Comparison of ENCODE assay signal across 18 cellular contexts in the genomic region with DNA sequence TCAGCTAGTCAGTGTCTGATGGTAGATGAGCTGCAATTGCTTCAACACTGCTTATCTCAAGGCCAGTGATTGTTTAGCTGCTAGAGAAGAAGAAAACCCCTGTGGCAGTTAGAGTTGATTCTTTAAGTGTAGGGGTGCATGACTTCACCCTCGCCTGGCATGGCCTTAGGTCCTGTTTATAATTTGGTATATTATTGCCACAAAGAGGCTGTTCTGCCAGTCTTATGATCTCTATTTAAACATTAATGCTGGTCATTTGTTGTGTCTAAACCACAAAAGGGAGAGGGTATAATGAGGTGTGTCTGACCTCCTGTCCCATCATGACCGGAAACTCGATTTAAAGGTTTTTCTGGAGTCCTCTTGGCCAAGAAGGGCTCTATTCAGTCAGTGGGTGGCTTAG. TPM values are rescaled to one million over a fixed set of nuclear protein-coding genes. Genes with fewer than 3 reads are reported as not detected.
DNase-seq lines count a peak whose midpoint lies in the region; ATAC-seq and TF ChIP-seq lines count a peak whose summit lies in the region.
"Had no signal": no experiment of that assay in that cellular context is flagged by ENCODE, and none has a peak within 500 bp of the region (broad histone marks: within the 10 kb centered on the region; RNA-seq: fewer than 3 reads in every experiment).

No MANE protein-coding gene starts in this region.

- no peak overlapping the region for H3K4me3 Mint-ChIP-seq in nephron progenitor cell
- no peak overlapping the region for H3K4me3 Mint-ChIP-seq in activated CD8-positive, alpha-beta T cell treated with anti-CD3 and anti-CD28 coated beads, Interleukin-2, amount 10 ng/mL, durations not matched to agents 7 days and 5 days
- H3K4me3 Mint-ChIP-seq: B cell; CD14-positive monocyte; CD4-positive, alpha-beta memory T cell; CD4-positive, CD25-positive, alpha-beta regulatory T cell; CD8-positive, alpha-beta memory T cell had no signal

- in situ Hi-C loops in SK-MEL-5 (cut with HindIII; ENCODE audit: low pct_unique_long_range_greater_than_20kb, low sequenced_read_pairs) = no loop called here

- H3K27me3 ChIP-seq in BLaER1 treated with 17β-estradiol and CSF1 and Interleukin-3, amounts not matched to agents 10 nM and 100 nM = no peaks in the 10 kb centered on the region

- no peaks in the 10 kb centered on the region for H3K9me3 ChIP-seq in BLaER1 treated with 17β-estradiol and CSF1 and Interleukin-3, amounts not matched to agents 10 nM and 100 nM (replicated peaks in 1 of 11)
- H3K9me3 ChIP-seq: A549, Caco-2 had no signal

- no peaks in the 10 kb centered on the region for H3K9me3 Mint-ChIP-seq in nephron progenitor cell
- no peaks in the 10 kb centered on the region for H3K9me3 Mint-ChIP-seq in activated CD8-positive, alpha-beta T cell treated with anti-CD3 and anti-CD28 coated beads, Interleukin-2, amount 10 ng/mL, durations not matched to agents 7 days and 5 days (ENCODE audit: insufficient read depth)
- H3K9me3 Mint-ChIP-seq: CD4-positive, CD25-positive, alpha-beta regulatory T cell; CD8-positive, alpha-beta memory T cell had no signal

- peaks cover 0 to 4% (median 0%) of the 10 kb centered on the region in 11 experiments; a peak in 1 of 22 replicates for H4K20me1 ChIP-seq in BLaER1 treated with 17β-estradiol and CSF1 and Interleukin-3, amounts not matched to agents 10 nM and 100 nM

- POLR2A ChIA-PET in activated CD8-positive, alpha-beta T cell treated with anti-CD3 and anti-CD28 coated beads, Interleukin-2, amount 10 ng/mL, durations not matched to agents 7 days and 5 days (lab: Charles Lee) = interaction anchor here (0.6 kb wide), 1 partner anchor 243 kb away, joined by 3 read pairs; no protein-coding TSS in a partner anchor

- no peak for TF ChIP-seq CTCF in nephron progenitor cell (IDR thresholded peaks at IDR 0.05)

- CTCF ChIA-PET in activated CD8-positive, alpha-beta T cell treated with anti-CD3 and anti-CD28 coated beads, Interleukin-2, amount 10 ng/mL, durations not matched to agents 7 days and 5 days (lab: Charles Lee) = interaction anchor here (0.9 kb wide), 1 partner anchor 41 kb away, joined by 4 read pairs; no protein-coding TSS in a partner anchor

- no peak overlapping the region for H3K9ac ChIP-seq in BLaER1 treated with 17β-estradiol and CSF1 and Interleukin-3, amounts not matched to agents 10 nM and 100 nM

- H3K27ac ChIP-seq in BLaER1 treated with 17β-estradiol and CSF1 and Interleukin-3, amounts not matched to agents 10 nM and 100 nM = 0 out of 22 replicates have a peak overlapping the region, but pooled peaks of 1 of the 11 experiments have one; percentile 12
- H3K27ac ChIP-seq: 22Rv1, A549 had no signal

- no peak for ATAC-seq in activated CD8-positive, alpha-beta T cell treated with anti-CD3 and anti-CD28 coated beads, Interleukin-2, amount 10 ng/mL, durations not matched to agents 7 days and 5 days
- ATAC-seq: A549 had no signal

- H3K4me2 ChIP-seq in BLaER1 treated with 17β-estradiol and CSF1 and Interleukin-3, amounts not matched to agents 10 nM and 100 nM = peak overlapping the region in 8 of 11 experiments; percentile 6 to 36 (median 31); a peak in 10 of 22 replicates
- H3K4me2 ChIP-seq: A549 had no signal

- no peaks in the 10 kb centered on the region for H3K27me3 Mint-ChIP-seq in nephron progenitor cell (ENCODE audit: low read depth, poor library complexity)
- H3K27me3 Mint-ChIP-seq in activated CD8-positive, alpha-beta T cell treated with anti-CD3 and anti-CD28 coated beads, Interleukin-2, amount 10 ng/mL, durations not matched to agents 7 days and 5 days (ENCODE audit: low read depth) = no peaks in the 10 kb centered on the region
- H3K27me3 Mint-ChIP-seq: B cell; CD4-positive, alpha-beta memory T cell; CD4-positive, CD25-positive, alpha-beta regulatory T cell; CD8-positive, alpha-beta memory T cell had no signal

- H3K4me1 ChIP-seq in BLaER1 treated with 17β-estradiol and CSF1 and Interleukin-3, amounts not matched to agents 10 nM and 100 nM = peaks cover 0 to 17% (median 12%) of the 10 kb centered on the region in 10 experiments; a peak in 14 of 20 replicates
- H3K4me1 ChIP-seq: A549, Caco-2 had no signal

- peaks cover 79% of the 10 kb centered on the region for H3K36me3 Mint-ChIP-seq in nephron progenitor cell (ENCODE audit: low read depth)
- H3K36me3 Mint-ChIP-seq in activated CD8-positive, alpha-beta T cell treated with anti-CD3 and anti-CD28 coated beads, Interleukin-2, amount 10 ng/mL, durations not matched to agents 7 days and 5 days (ENCODE audit: low read depth) = no peaks in the 10 kb centered on the region

- H3K36me3 ChIP-seq in BLaER1 treated with 17β-estradiol and CSF1 and Interleukin-3, amounts not matched to agents 10 nM and 100 nM = peaks cover 51 to 96% (median 72%) of the 10 kb centered on the region in 11 experiments

- H3K4me1 Mint-ChIP-seq in nephron progenitor cell = peaks cover 21% of the 10 kb centered on the region
- peaks cover 4% of the 10 kb centered on the region for H3K4me1 Mint-ChIP-seq in activated CD8-positive, alpha-beta T cell treated with anti-CD3 and anti-CD28 coated beads, Interleukin-2, amount 10 ng/mL, durations not matched to agents 7 days and 5 days (ENCODE audit: low read depth)
- H3K4me1 Mint-ChIP-seq: B cell; CD4-positive, alpha-beta memory T cell; CD8-positive, alpha-beta memory T cell had no signal

- no peak overlapping the region for H3K4me3 ChIP-seq in BLaER1 treated with 17β-estradiol and CSF1 and Interleukin-3, amounts not matched to agents 10 nM and 100 nM
- H3K4me3 ChIP-seq: A549 had no signal

- DNase-seq in SK-MEL-5 (ENCODE audit: low read depth, low spot score) = peak; percentile 72
- no peak for DNase-seq in nephron progenitor cell
- DNase-seq in activated CD8-positive, alpha-beta T cell treated with anti-CD3 and anti-CD28 coated beads, Interleukin-2, amount 10 ng/mL, durations not matched to agents 7 days and 5 days = no peak
- no peak for DNase-seq in NCI-H1694 (lab: John Stamatoyannopoulos, UW)
- DNase-seq: AML-193; C1 segment of cervical spinal cord; Caco-2; Calu3; CD4-positive, alpha-beta memory T cell; CD4-positive, CD25-positive, alpha-beta regulatory T cell; CD8-positive, alpha-beta memory T cell; DMS79 treated with DMSO at 0.1 percent for 48 hours; GF-D8 had no signal

- peak overlapping the region; percentile 19 for H3K27ac Mint-ChIP-seq in nephron progenitor cell
- H3K27ac Mint-ChIP-seq in activated CD8-positive, alpha-beta T cell treated with anti-CD3 and anti-CD28 coated beads, Interleukin-2, amount 10 ng/mL, durations not matched to agents 7 days and 5 days = no peak overlapping the region
- H3K27ac Mint-ChIP-seq: B cell; CD14-positive monocyte; CD4-positive, alpha-beta memory T cell; CD4-positive, CD25-positive, alpha-beta regulatory T cell; CD8-positive, alpha-beta memory T cell had no signal

RNA-seq across cellular contexts. Expression of a gene that starts 21.3 kb away (rescaled TPM):
- 26.5 and 27.5 TPM in 2 replicates for total RNA-seq in SK-MEL-5 (2014; rRNA removed; shearing (Covaris generic))
- polyA plus RNA-seq in SK-MEL-5 (2015; cell fraction: cytosol; rRNA removed) = 19.3 and 22.6 TPM in 2 replicates
- polyA plus RNA-seq in SK-MEL-5 (2015; cell fraction: nucleus; rRNA removed) = 0.38 and 5.4 TPM in 2 replicates
- total RNA-seq in activated CD8-positive, alpha-beta T cell treated with anti-CD3 and anti-CD28 coated beads, Interleukin-2, amount 10 ng/mL, durations not matched to agents 7 days and 5 days = 1 to 10 TPM; 7.8 to 9.7 TPM
